15 cellular contexts compared by ENCODE assay signal in genomic region chr13:99740261-99740979, GRCh38.
DNase-seq lines count a peak whose midpoint lies in the region; ATAC-seq and TF ChIP-seq lines count a peak whose summit lies in the region.
"Had no signal": no experiment of that assay in that cellular context is flagged by ENCODE, and none has a peak within 500 bp of the region (broad histone marks: within the 10 kb centered on the region; RNA-seq: fewer than 3 reads in every experiment).

No MANE protein-coding gene starts in this region.

- DNase-seq in ELR (ENCODE audit: low read depth) (peak; percentile 50), H7 (peak; percentile 2), NCI-H69 (lab: John Stamatoyannopoulos, UW) (peak; percentile 98), mesendoderm (peak; percentile 46), smooth muscle cell (lab: John Stamatoyannopoulos, UW; ENCODE audit: unreplicated experiment) (no peak)
- no peak for DNase-seq in activated CD8-positive, alpha-beta T cell treated with anti-CD3 and anti-CD28 coated beads, Interleukin-2, amount 10 ng/mL, durations not matched to agents 7 days and 5 days
- DNase-seq: NCI-H1436, NCI-H2029 treated with DMSO at 0.1 percent for 48 hours, NCI-H524 treated with DMSO at 0.1 percent for 48 hours, PC-9, T-cell had no signal

- H3K36me3 ChIP-seq in H7 (replicated peaks; ENCODE audit: control insufficient read depth, insufficient read depth, low read length) (no peaks in the 10 kb centered on the region), mesendoderm (ENCODE audit: control insufficient read depth, insufficient read depth, low read length) (no peaks in the 10 kb centered on the region), smooth muscle cell (ENCODE audit: low read depth) (no peaks in the 10 kb centered on the region)
- H3K36me3 ChIP-seq: BLaER1 had no signal

- WGBS in mesendoderm (ENCODE audit: extremely low coverage, insufficient coverage, low lambda C conversion rate), result no CpG with 5 or more reads among the region's 17 CpGs
- 78% methylated on average over 17 of the region's 17 CpGs for WGBS in smooth muscle cell (ENCODE audit: low lambda C conversion rate)

- H3K79me2 ChIP-seq in mesendoderm (ENCODE audit: control insufficient read depth, insufficient read depth, low read length) (no peaks in the 10 kb centered on the region), smooth muscle cell (ENCODE audit: low read depth) (no peaks in the 10 kb centered on the region)

- no peak overlapping the region for H3K9ac ChIP-seq in mesendoderm (ENCODE audit: low read length)
- H3K9ac ChIP-seq in smooth muscle cell (ENCODE audit: low read depth), result no peak overlapping the region
- H3K9ac ChIP-seq: BLaER1, KMS-11 had no signal

- H3K9me3 ChIP-seq in smooth muscle cell (replicated peaks; ENCODE audit: low read depth), result no peaks in the 10 kb centered on the region
- H3K9me3 ChIP-seq: BLaER1 had no signal

- H3K79me1 ChIP-seq in mesendoderm (ENCODE audit: low read length), result no peaks in the 10 kb centered on the region

- H2AFZ ChIP-seq in smooth muscle cell (ENCODE audit: low read depth), result no peak overlapping the region
- H2AFZ ChIP-seq: PC-9 had no signal

- no peak overlapping the region for H2AK5ac ChIP-seq in mesendoderm (ENCODE audit: low read length)

- H2BK120ac ChIP-seq in mesendoderm (ENCODE audit: low read depth, low read length), result no peak overlapping the region

- H3K4ac ChIP-seq in mesendoderm (ENCODE audit: low read depth, low read length), result no peak overlapping the region

- no peak overlapping the region for H2BK5ac ChIP-seq in mesendoderm (ENCODE audit: low read length)

- H4K8ac ChIP-seq in mesendoderm (ENCODE audit: low read depth, low read length), result no peak overlapping the region

- no peak overlapping the region for H3K18ac ChIP-seq in mesendoderm (ENCODE audit: low read length)

- no peaks in the 10 kb centered on the region for H3K27me3 ChIP-seq in H7 (ENCODE audit: control insufficient read depth, insufficient read depth, low read length)
- no peaks in the 10 kb centered on the region for H3K27me3 ChIP-seq in mesendoderm (ENCODE audit: insufficient read depth, low read length, poor library complexity)
- peaks cover 12% of the 10 kb centered on the region for H3K27me3 ChIP-seq in smooth muscle cell (ENCODE audit: low read depth)
- H3K27me3 ChIP-seq: BLaER1 had no signal

- no peak overlapping the region for H3K4me3 Mint-ChIP-seq in activated CD8-positive, alpha-beta T cell treated with anti-CD3 and anti-CD28 coated beads, Interleukin-2, amount 10 ng/mL, durations not matched to agents 7 days and 5 days
- H3K4me3 Mint-ChIP-seq: T-cell had no signal

- no peaks in the 10 kb centered on the region for H3K27me3 Mint-ChIP-seq in activated CD8-positive, alpha-beta T cell treated with anti-CD3 and anti-CD28 coated beads, Interleukin-2, amount 10 ng/mL, durations not matched to agents 7 days and 5 days (ENCODE audit: low read depth)
- H3K27me3 Mint-ChIP-seq: T-cell had no signal

- H3F3A ChIP-seq in smooth muscle cell (ENCODE audit: low read depth), result no peaks in the 10 kb centered on the region

- ATAC-seq in activated CD8-positive, alpha-beta T cell treated with anti-CD3 and anti-CD28 coated beads, Interleukin-2, amount 10 ng/mL, durations not matched to agents 7 days and 5 days, result no peak
- no peak for ATAC-seq in GM21576 (IDR thresholded peaks at IDR 0.05; ENCODE audit: unreplicated experiment)
- ATAC-seq: T-cell had no signal

- H3K36me3 Mint-ChIP-seq in activated CD8-positive, alpha-beta T cell treated with anti-CD3 and anti-CD28 coated beads, Interleukin-2, amount 10 ng/mL, durations not matched to agents 7 days and 5 days (ENCODE audit: low read depth), result no peaks in the 10 kb centered on the region
- H3K36me3 Mint-ChIP-seq: T-cell had no signal

- H3K9me3 Mint-ChIP-seq in activated CD8-positive, alpha-beta T cell treated with anti-CD3 and anti-CD28 coated beads, Interleukin-2, amount 10 ng/mL, durations not matched to agents 7 days and 5 days (ENCODE audit: insufficient read depth), result no peaks in the 10 kb centered on the region
- H3K9me3 Mint-ChIP-seq: T-cell had no signal

- H3K27ac ChIP-seq in mesendoderm (ENCODE audit: low read depth, low read length) (no peak overlapping the region), smooth muscle cell (ENCODE audit: low read depth) (no peak overlapping the region)
- H3K27ac ChIP-seq: BLaER1, HL-60, KMS-11, PC-9 had no signal

- no peak overlapping the region for H3K27ac Mint-ChIP-seq in activated CD8-positive, alpha-beta T cell treated with anti-CD3 and anti-CD28 coated beads, Interleukin-2, amount 10 ng/mL, durations not matched to agents 7 days and 5 days
- H3K27ac Mint-ChIP-seq: T-cell had no signal

- H4K20me1 ChIP-seq in smooth muscle cell (ENCODE audit: low read depth), result no peaks in the 10 kb centered on the region
- H4K20me1 ChIP-seq: BLaER1 had no signal

- POLR2A ChIA-PET in activated CD8-positive, alpha-beta T cell treated with anti-CD3 and anti-CD28 coated beads, Interleukin-2, amount 10 ng/mL, durations not matched to agents 7 days and 5 days (lab: Charles Lee), result no interaction called here

- peaks cover 8% of the 10 kb centered on the region for H3K4me1 Mint-ChIP-seq in activated CD8-positive, alpha-beta T cell treated with anti-CD3 and anti-CD28 coated beads, Interleukin-2, amount 10 ng/mL, durations not matched to agents 7 days and 5 days (ENCODE audit: low read depth)

- H3K4me3 ChIP-seq in H7 (ENCODE audit: insufficient read depth, low read depth, low read length) (no peak overlapping the region), mesendoderm (ENCODE audit: low read length) (no peak overlapping the region), smooth muscle cell (no peak overlapping the region)
- H3K4me3 ChIP-seq: BLaER1, PC-9 had no signal

- H3K4me1 ChIP-seq in mesendoderm (ENCODE audit: control insufficient read depth, low read depth, low read length), result peaks cover 11% of the 10 kb centered on the region
- peaks cover 36% of the 10 kb centered on the region for H3K4me1 ChIP-seq in smooth muscle cell (ENCODE audit: low read depth)

- no peak overlapping the region for H3K23ac ChIP-seq in mesendoderm (ENCODE audit: low read length)

- no peak for TF ChIP-seq CTCF in smooth muscle cell (IDR thresholded peaks at IDR 0.05; ENCODE audit: borderline replicate concordance, insufficient read depth, poor library complexity, severe bottlenecking)

- no peak overlapping the region for H3K4me2 ChIP-seq in mesendoderm (ENCODE audit: low read length)
- H3K4me2 ChIP-seq in smooth muscle cell, result no peak overlapping the region
- H3K4me2 ChIP-seq: BLaER1, KMS-11, PC-9 had no signal

- H4K5ac ChIP-seq in mesendoderm (ENCODE audit: low read length), result no peak overlapping the region

- H2BK15ac ChIP-seq in mesendoderm (replicated peaks; ENCODE audit: low read depth), result no peak overlapping the region

- no peak overlapping the region for H3K56ac ChIP-seq in mesendoderm (ENCODE audit: low read length)

- CTCF ChIA-PET in activated CD8-positive, alpha-beta T cell treated with anti-CD3 and anti-CD28 coated beads, Interleukin-2, amount 10 ng/mL, durations not matched to agents 7 days and 5 days (lab: Charles Lee), result no interaction called here

Comparison
In these comparisons a context has a peak if more than half of its experiments do, and no peak if none do; other contexts are left out.
1. DNase-seq: peak in ELR (single experiment), H7 (single experiment), NCI-H69 (single experiment) and mesendoderm (single experiment); none in smooth muscle cell (single experiment) and activated CD8-positive, alpha-beta T cell treated with anti-CD3 and anti-CD28 coated beads, Interleukin-2, amount 10 ng/mL, durations not matched to agents 7 days and 5 days (single experiment).